Comparison of ENCODE assay signal across 16 cellular contexts in the genomic region with DNA sequence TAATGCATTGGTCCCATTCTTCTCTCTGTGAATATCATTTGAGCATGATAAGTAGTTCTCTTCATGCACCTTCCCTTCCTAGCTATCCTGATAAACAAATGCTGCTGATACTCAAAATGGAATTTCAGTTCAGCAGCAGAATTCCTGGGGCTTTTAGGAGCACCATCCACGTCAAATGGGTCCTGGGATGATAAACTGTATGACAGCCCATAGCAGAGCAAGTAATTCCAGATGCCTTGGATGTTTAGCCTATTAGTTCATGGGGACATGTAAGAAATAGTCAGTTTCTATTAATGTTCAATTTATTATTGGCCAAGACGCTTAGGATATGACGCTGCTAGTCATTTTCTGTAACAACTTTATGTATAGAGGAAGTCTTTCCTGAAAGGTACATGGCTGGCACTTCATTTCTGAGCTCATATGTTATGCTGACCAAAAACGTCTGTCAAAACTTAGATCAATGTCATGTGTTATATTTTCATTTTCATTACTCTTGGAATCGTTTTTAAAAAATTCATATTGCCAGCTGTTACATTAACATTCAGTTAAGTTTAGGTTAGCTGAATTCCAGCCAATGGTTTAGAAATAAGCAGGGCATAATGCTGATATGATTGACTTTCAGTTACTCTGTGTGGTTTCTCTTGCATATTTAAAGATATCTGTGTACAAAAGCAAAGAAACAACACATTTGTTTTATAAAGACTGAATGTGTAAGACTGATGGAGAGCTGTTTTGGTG.
DNase-seq lines count a peak whose midpoint lies in the region; FAIRE-seq and TF ChIP-seq lines count a peak whose summit lies in the region.
"Had no signal": no experiment of that assay in that cellular context is flagged by ENCODE, and none has a peak within 500 bp of the region (broad histone marks: within the 10 kb centered on the region; RNA-seq: fewer than 3 reads in every experiment).

No MANE protein-coding gene starts in this region.

- H3K79me2 ChIP-seq in SK-N-SH (ENCODE audit: insufficient read depth): no peaks in the 10 kb centered on the region
- H3K79me2 ChIP-seq in neural cell (replicated peaks; ENCODE audit: insufficient read depth, low read length): no peaks in the 10 kb centered on the region

- CTCF ChIA-PET in SK-N-SH (lab: Yijun Ruan, JAX): interaction anchor here (1.0 kb wide), 2 partner anchors 9 to 12 kb away, joined by 3 to 5 read pairs; no protein-coding TSS in a partner anchor

- DNase-seq in AG10803 (ENCODE audit: low read depth) (peak; percentile 93), SK-N-SH (peak; percentile 11), fibroblast of pulmonary artery (ENCODE audit: low read depth) (peak; percentile 59), HK-2 (ENCODE audit: unreplicated experiment) (no peak), D721Med (ENCODE audit: insufficient read length, low spot score) (no peak), middle frontal gyrus (ENCODE audit: extremely low spot score, low spot score) (no peak), T-helper 1 cell (no peak)
- DNase-seq: activated CD4-positive, alpha-beta T cell treated with anti-CD3 and anti-CD28 coated beads for 4 hours; MM.1S; naive thymus-derived CD4-positive, alpha-beta T cell; stimulated activated naive CD8-positive, alpha-beta T cell treated with anti-CD3 and anti-CD28 coated beads, Interleukin-15, Interleukin-2, amounts not matched to agents 100 U/mL and 50 U/mL, for 24 hours had no signal

- H4K20me1 ChIP-seq in SK-N-SH (ENCODE audit: insufficient read depth): no peaks in the 10 kb centered on the region
- H4K20me1 ChIP-seq in neural cell (ENCODE audit: insufficient read depth): no peaks in the 10 kb centered on the region

- H3K27me3 ChIP-seq in SK-N-SH (ENCODE audit: insufficient read depth) (no peaks in the 10 kb centered on the region), neural cell (ENCODE audit: insufficient read depth, low read depth, low read length) (no peaks in the 10 kb centered on the region)

- TF ChIP-seq CTCF in AG10803 (conservative IDR thresholded peaks at IDR 0.05; ENCODE audit: low read length) (no peak), SK-N-SH (IDR thresholded peaks at IDR 0.05) (no peak), fibroblast of pulmonary artery (IDR thresholded peaks at IDR 0.05; ENCODE audit: low read length, missing control alignments) (no peak), neural cell (IDR thresholded peaks at IDR 0.05; ENCODE audit: poor library complexity, severe bottlenecking) (no peak), D721Med (IDR thresholded peaks at IDR 0.05; ENCODE audit: insufficient read depth, missing control alignments) (no peak)

- POLR2A ChIA-PET in SK-N-SH (lab: Yijun Ruan, JAX): no interaction called here

- peaks cover 10% of the 10 kb centered on the region for H3K9me3 ChIP-seq in SK-N-SH
- no peaks in the 10 kb centered on the region for H3K9me3 ChIP-seq in neural cell (ENCODE audit: low read length)
- H3K9me3 ChIP-seq: HAP-1 had no signal

- 3% methylated on average over 5 of the region's 5 CpGs for WGBS in SK-N-SH (ENCODE audit: low lambda C conversion rate)

- H3K36me3 ChIP-seq in SK-N-SH (replicated peaks in 1 of 2; ENCODE audit: control insufficient read depth in 1 of 2, insufficient read depth in 2 of 2, low read length in 1 of 2): peaks cover 0 to 5% of the 10 kb centered on the region in 2 experiments
- H3K36me3 ChIP-seq in neural cell (ENCODE audit: insufficient read depth, low read length): no peaks in the 10 kb centered on the region
- H3K36me3 ChIP-seq: HAP-1 had no signal

- H2AFZ ChIP-seq in SK-N-SH (ENCODE audit: low read depth) (peak overlapping the region; percentile 65), neural cell (ENCODE audit: low read depth, low read length) (no peak overlapping the region)

- H3K4me3 ChIP-seq in AG10803 (ENCODE audit: low read length): no peak overlapping the region
- H3K4me3 ChIP-seq in SK-N-SH (ENCODE audit: low read depth in 2 of 2, low read length in 1 of 2): peak overlapping the region; percentile 15 to 19; a peak in 1 of 4 replicates
- H3K4me3 ChIP-seq in fibroblast of pulmonary artery (replicated peaks; ENCODE audit: low read depth, low read length): no peak overlapping the region
- H3K4me3 ChIP-seq in neural cell (ENCODE audit: low read length): no peak overlapping the region
- H3K4me3 ChIP-seq: coronary artery, HAP-1, SK-N-MC had no signal

- H3K27ac ChIP-seq in SK-N-SH (ENCODE audit: low read depth in 2 of 2, low read length in 1 of 2) (peak overlapping the region; percentile 90 to 95), neural cell (ENCODE audit: low read length) (no peak overlapping the region)
- H3K27ac ChIP-seq: C4-2B, SK-N-MC had no signal

- H3K4me2 ChIP-seq in SK-N-SH: peak overlapping the region; percentile 61
- H3K4me2 ChIP-seq in neural cell (ENCODE audit: low read length): no peak overlapping the region

- peak overlapping the region; percentile 59 for H3K9ac ChIP-seq in SK-N-SH
- no peak overlapping the region for H3K9ac ChIP-seq in neural cell (ENCODE audit: low read length)

- H3K9me2 ChIP-seq in SK-N-SH: no peaks in the 10 kb centered on the region
- no peaks in the 10 kb centered on the region for H3K9me2 ChIP-seq in neural cell (ENCODE audit: insufficient read depth, low read length)

- FAIRE-seq in D721Med (lab: Jason Lieb, UNC): no peak

- TF ChIP-seq EP300 in SK-N-SH (IDR thresholded peaks at IDR 0.05; ENCODE audit: borderline replicate concordance in 1 of 2, low read depth in 1 of 2, low read length in 1 of 2) (peak; percentile 48 to 94; a peak in 3 of 4 replicates), neural cell (conservative IDR thresholded peaks at IDR 0.05; ENCODE audit: poor library complexity, severe bottlenecking) (no peak)

- peaks cover 27 to 43% of the 10 kb centered on the region in 2 experiments for H3K4me1 ChIP-seq in SK-N-SH (ENCODE audit: control insufficient read depth in 1 of 2, insufficient read depth in 2 of 2, low read depth in 1 of 2, low read length in 1 of 2)

- TF ChIP-seq RAD21 in SK-N-SH (IDR thresholded peaks at IDR 0.05; ENCODE audit: low read length) (no peak), neural cell (conservative IDR thresholded peaks at IDR 0.05) (no peak)

- H3F3A ChIP-seq in SK-N-SH (replicated peaks; ENCODE audit: insufficient read depth) (peaks cover 51% of the 10 kb centered on the region), neural cell (ENCODE audit: insufficient read depth, low read length, poor library complexity, severe bottlenecking) (peaks cover 5% of the 10 kb centered on the region)

TF ChIP-seq in SK-N-SH, 30 proteins besides CTCF, POLR2A, EP300 and RAD21 (continues in another document):
- peak; percentile 68 for TF ChIP-seq FOXM1 (IDR thresholded peaks at IDR 0.05; ENCODE audit: low read depth)
- no peak for TF ChIP-seq USF1 (IDR thresholded peaks at IDR 0.05; ENCODE audit: borderline replicate concordance, low read depth)
- peak; percentile 29; the same call in 1 of the 2 replicates for TF ChIP-seq RCOR1 (IDR thresholded peaks at IDR 0.05; ENCODE audit: low read length)
- TF ChIP-seq EZH2phosphoT487 (IDR thresholded peaks at IDR 0.05; ENCODE audit: borderline replicate concordance, low read depth): no peak
- TF ChIP-seq, protein P1, sequence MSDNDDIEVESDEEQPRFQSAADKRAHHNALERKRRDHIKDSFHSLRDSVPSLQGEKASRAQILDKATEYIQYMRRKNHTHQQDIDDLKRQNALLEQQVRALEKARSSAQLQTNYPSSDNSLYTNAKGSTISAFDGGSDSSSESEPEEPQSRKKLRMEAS (IDR thresholded peaks at IDR 0.05; ENCODE audit: low read depth): peak; percentile 59
- TF ChIP-seq FOXJ3 (CRISPR knock-in tag; IDR thresholded peaks at IDR 0.05): no peak
- TF ChIP-seq RFX5 (IDR thresholded peaks at IDR 0.05; ENCODE audit: low read length): no peak
- no peak for TF ChIP-seq TAF1 (IDR thresholded peaks at IDR 0.05; ENCODE audit: borderline replicate concordance, low read depth, low read length)
- no peak for TF ChIP-seq GABPA (IDR thresholded peaks at IDR 0.05; ENCODE audit: low read depth)
- TF ChIP-seq MXI1 (IDR thresholded peaks at IDR 0.05; ENCODE audit: low read depth, low read length): no peak
- TF ChIP-seq GATA2 (CRISPR knock-in tag; IDR thresholded peaks at IDR 0.05): peak; percentile 29

TF ChIP-seq in neural cell, 6 proteins besides CTCF, POLR2A, EP300 and RAD21:
- TF ChIP-seq MXI1 (conservative IDR thresholded peaks at IDR 0.05; ENCODE audit: poor library complexity, severe bottlenecking) (no peak), REST (IDR thresholded peaks at IDR 0.05; ENCODE audit: borderline replicate concordance) (peak; percentile 67)

Comparison
In these comparisons a context has a peak if more than half of its experiments do, and no peak if none do; other contexts are left out.
1. DNase-seq: peak in AG10803 (single experiment), SK-N-SH (single experiment) and fibroblast of pulmonary artery (single experiment); none in HK-2 (single experiment), D721Med (single experiment), middle frontal gyrus (single experiment) and T-helper 1 cell (0 of 5).
2. H3K4me3 ChIP-seq: peak in SK-N-SH (2 of 2); none in AG10803 (single experiment), fibroblast of pulmonary artery (single experiment) and neural cell (single experiment).